ENCODE assay signal across 10 cellular contexts in genomic region chr2:217932661-217933325, GRCh38.
A peak's percentile ranks its signal among the peaks of the same experiment; 100 is the strongest.
DNase-seq lines count a peak whose midpoint lies in the region; ATAC-seq and TF ChIP-seq lines count a peak whose summit lies in the region.
"Had no signal": no experiment of that assay in that cellular context is flagged by ENCODE, and none has a peak within 500 bp of the region (broad histone marks: within the 10 kb centered on the region; RNA-seq: fewer than 3 reads in every experiment).

No MANE protein-coding gene starts in this region.

- TF ChIP-seq CTCF in PC-3 (conservative IDR thresholded peaks at IDR 0.05; ENCODE audit: low read depth, low read length) (0 out of 2 replicates have a peak, but pooled peaks have one; percentile 16), gastroesophageal sphincter (IDR thresholded peaks at IDR 0.05) (peak in 2 of 4 experiments; percentile 9 to 17), parathyroid adenoma (IDR thresholded peaks at IDR 0.05) (no peak)

- no peaks in the 10 kb centered on the region for H3F3A ChIP-seq in PC-3 (ENCODE audit: low read length, unreplicated experiment)

- TF ChIP-seq POLR2A in gastroesophageal sphincter (IDR thresholded peaks at IDR 0.05): no peak

- H3K4me2 ChIP-seq in PC-3 (ENCODE audit: low read length): no peak overlapping the region
- no peak overlapping the region for H3K4me2 ChIP-seq in parathyroid adenoma (ENCODE audit: low read length)

- H4K20me1 ChIP-seq in PC-3 (ENCODE audit: low read length): no peaks in the 10 kb centered on the region

- H3K36me3 ChIP-seq in PC-3 (ENCODE audit: low read depth, low read length) (no peaks in the 10 kb centered on the region), gastroesophageal sphincter (peaks cover 0 to 5% of the 10 kb centered on the region in 2 donors), parathyroid adenoma (ENCODE audit: control insufficient read depth, insufficient read depth, low read length) (no peaks in the 10 kb centered on the region)
- H3K36me3 ChIP-seq in effector memory CD4-positive, alpha-beta T cell (ENCODE audit: control insufficient read depth, insufficient read depth, low read length): no peaks in the 10 kb centered on the region

- H2AFZ ChIP-seq in PC-3 (ENCODE audit: low read length): no peak overlapping the region
- H2AFZ ChIP-seq in parathyroid adenoma: no peak overlapping the region

- ATAC-seq in PC-3 (no peak), gastroesophageal sphincter (no peak)

- peaks cover 68% of the 10 kb centered on the region for H3K27me3 ChIP-seq in PC-3 (ENCODE audit: low read length)
- H3K27me3 ChIP-seq in gastroesophageal sphincter: no peaks in the 10 kb centered on the region
- no peaks in the 10 kb centered on the region for H3K27me3 ChIP-seq in parathyroid adenoma (ENCODE audit: control insufficient read depth, insufficient read depth, low read length)
- peaks cover 3% of the 10 kb centered on the region for H3K27me3 ChIP-seq in effector memory CD4-positive, alpha-beta T cell (replicated peaks; ENCODE audit: control insufficient read depth, insufficient read depth, low read length, poor library complexity, severe bottlenecking)

- no peak overlapping the region for H3K27ac ChIP-seq in PC-3 (ENCODE audit: low read length)
- H3K27ac ChIP-seq in gastroesophageal sphincter: peak overlapping the region; percentile 97
- peak overlapping the region; percentile 55 for H3K27ac ChIP-seq in parathyroid adenoma
- H3K27ac ChIP-seq in effector memory CD4-positive, alpha-beta T cell (ENCODE audit: insufficient read depth, low read length, poor library complexity, severe bottlenecking): no peak overlapping the region

- H3K79me2 ChIP-seq in PC-3 (ENCODE audit: low read length) (no peaks in the 10 kb centered on the region), parathyroid adenoma (peaks cover 92% of the 10 kb centered on the region)

- intact Hi-C loops in PC-3 (cut with micrococcal nuclease): no loop called here

- H3K4me1 ChIP-seq in PC-3 (ENCODE audit: insufficient read depth, low read length): no peaks in the 10 kb centered on the region
- H3K4me1 ChIP-seq in gastroesophageal sphincter: peaks cover 10 to 100% (median 80%) of the 10 kb centered on the region in 3 donors
- H3K4me1 ChIP-seq in parathyroid adenoma: peaks cover 52% of the 10 kb centered on the region
- H3K4me1 ChIP-seq in effector memory CD4-positive, alpha-beta T cell (ENCODE audit: control insufficient read depth, insufficient read depth, low read length, poor library complexity, severe bottlenecking): no peaks in the 10 kb centered on the region

- TF ChIP-seq EP300 in gastroesophageal sphincter (IDR thresholded peaks at IDR 0.05): no peak

- H3K9me2 ChIP-seq in PC-3 (replicated peaks; ENCODE audit: low read length): no peaks in the 10 kb centered on the region

- CTCF ChIA-PET in PC-3 (lab: Charles Lee): interaction anchor here (0.7 kb wide), 1 partner anchor 225 kb away, joined by 3 read pairs; no protein-coding TSS in a partner anchor

- no TSS peak for BruUV-seq in PC-3 (replicated peaks; lab: Mats Ljungman, UMichigan)

- H3K9ac ChIP-seq in PC-3 (ENCODE audit: low read length) (no peak overlapping the region), parathyroid adenoma (no peak overlapping the region)

- H3K9me3 ChIP-seq in PC-3 (ENCODE audit: low read length): no peaks in the 10 kb centered on the region
- H3K9me3 ChIP-seq in gastroesophageal sphincter: no peaks in the 10 kb centered on the region
- H3K9me3 ChIP-seq in parathyroid adenoma (ENCODE audit: control insufficient read depth, low read length): no peaks in the 10 kb centered on the region
- H3K9me3 ChIP-seq in effector memory CD4-positive, alpha-beta T cell (ENCODE audit: control insufficient read depth, low read length): no peaks in the 10 kb centered on the region
- H3K9me3 ChIP-seq: Caco-2 had no signal

- H3K4me3 ChIP-seq in PC-3 (ENCODE audit: low read length): no peak overlapping the region
- peak overlapping the region in 1 of 2 donors; percentile 68 for H3K4me3 ChIP-seq in gastroesophageal sphincter
- H3K4me3 ChIP-seq in parathyroid adenoma (ENCODE audit: low read depth, low read length): no peak overlapping the region
- H3K4me3 ChIP-seq in effector memory CD4-positive, alpha-beta T cell (ENCODE audit: insufficient read depth, low read depth, low read length, poor library complexity, severe bottlenecking): no peak overlapping the region

- WGBS in gastroesophageal sphincter (ENCODE audit: low coverage in 1 of 2), 2 donors: 20 to 22% methylated on average over 1 of the region's 18 CpGs

- POLR2A ChIA-PET in PC-3 (lab: Charles Lee; ENCODE audit: unreplicated experiment): no interaction called here

- DNase-seq in COLO668 (lab: John Stamatoyannopoulos, UW; ENCODE audit: unreplicated experiment) (peak; percentile 36), PC-3 (no peak), pons (ENCODE audit: low spot score) (no peak)
- DNase-seq in effector memory CD4-positive, alpha-beta T cell: no peak
- DNase-seq in activated CD4-positive, alpha-beta T cell treated with anti-CD3 and anti-CD28 coated beads, Interleukin-2, amount 50 U/mL, for 48 hours: no peak
- no peak for DNase-seq in activated T-cell treated with anti-CD3 and anti-CD28 coated beads, Interleukin-2, amount 50 U/mL, for 1 hour
- DNase-seq: KG1 had no signal

Comparison
In these comparisons a context has a peak if more than half of its experiments do, and no peak if none do; other contexts are left out.
1. H3K27ac ChIP-seq: peak in gastroesophageal sphincter (4 of 4) and parathyroid adenoma (single experiment); none in PC-3 (single experiment) and effector memory CD4-positive, alpha-beta T cell (single experiment).